Comparison of ENCODE assay signal across 10 cellular contexts in the genomic region with DNA sequence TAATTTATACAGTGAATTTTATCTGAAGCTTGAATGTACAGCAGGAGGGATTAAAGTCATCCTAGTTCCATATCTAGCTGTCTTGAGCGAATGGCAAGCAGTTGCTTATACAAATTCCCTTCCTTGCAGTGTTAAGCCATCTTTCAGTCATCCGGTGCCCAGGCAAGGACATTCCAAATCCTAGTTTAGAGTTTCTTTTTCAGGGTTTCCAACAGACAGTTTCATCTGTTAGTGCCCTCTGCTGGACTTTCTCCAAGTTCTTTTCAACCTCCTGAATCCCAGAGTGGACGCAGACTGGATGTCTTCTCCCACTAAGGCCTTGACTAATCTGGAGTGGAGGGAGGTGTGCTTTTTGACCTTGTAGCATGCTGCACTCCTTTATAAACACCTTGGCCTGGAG. TPM values are rescaled to one million over a fixed set of nuclear protein-coding genes. Genes with fewer than 3 reads are reported as not detected.
DNase-seq lines count a peak whose midpoint lies in the region; ATAC-seq and TF ChIP-seq lines count a peak whose summit lies in the region.
"Had no signal": no experiment of that assay in that cellular context is flagged by ENCODE, and none has a peak within 500 bp of the region (broad histone marks: within the 10 kb centered on the region; RNA-seq: fewer than 3 reads in every experiment).

No MANE protein-coding gene starts in this region.

- H3K9me3 ChIP-seq in suprapubic skin (no peaks in the 10 kb centered on the region), aorta (ENCODE audit: control insufficient read depth, low read length) (no peaks in the 10 kb centered on the region)

- peak; percentile 26 for TF ChIP-seq CTCF in cardiac fibroblast (IDR thresholded peaks at IDR 0.05; ENCODE audit: low read depth, low read length)
- TF ChIP-seq CTCF in suprapubic skin (IDR thresholded peaks at IDR 0.05) = no peak

- H3K36me3 ChIP-seq in suprapubic skin = no peaks in the 10 kb centered on the region
- H3K36me3 ChIP-seq in aorta (ENCODE audit: control insufficient read depth in 1 of 2, insufficient read depth in 2 of 2, low read length in 1 of 2) = no peaks in the 10 kb centered on the region

- H3K27me3 ChIP-seq in suprapubic skin (no peaks in the 10 kb centered on the region), aorta (ENCODE audit: control insufficient read depth in 1 of 2, insufficient read depth in 2 of 2, low read length in 1 of 2) (no peaks in the 10 kb centered on the region)

- peak; percentile 23 to 63 for DNase-seq in NCI-H446 (lab: John Stamatoyannopoulos, UW)
- no peak for DNase-seq in NCI-H446 treated with DMSO at 0.1 percent for 48 hours (lab: John Stamatoyannopoulos, UW)
- DNase-seq in NCI-H1092 treated with DMSO at 0.1 percent for 48 hours (lab: John Stamatoyannopoulos, UW) = peak; percentile 16
- peak; percentile 63 to 66 for DNase-seq in cardiac fibroblast (ENCODE audit: low read depth in 2 of 2)
- DNase-seq in renal cortical epithelial cell (ENCODE audit: low read depth) = peak; percentile 21
- no peak for DNase-seq in suprapubic skin (ENCODE audit: low spot score in 2 of 2)
- DNase-seq in aorta = no peak
- DNase-seq: CD4-positive, CD25-positive, alpha-beta regulatory T cell had no signal

- H3K4me1 ChIP-seq in suprapubic skin (no peaks in the 10 kb centered on the region), aorta (ENCODE audit: control insufficient read depth in 1 of 2, insufficient read depth in 2 of 2, low read length in 2 of 2) (no peaks in the 10 kb centered on the region)

- no peak overlapping the region for H3K4me3 ChIP-seq in cardiac fibroblast (replicated peaks in 1 of 2; ENCODE audit: low read depth in 2 of 2, low read length in 2 of 2)
- H3K4me3 ChIP-seq in suprapubic skin = no peak overlapping the region
- no peak overlapping the region for H3K4me3 ChIP-seq in aorta (ENCODE audit: low read length in 2 of 2)

- H3K27ac ChIP-seq in suprapubic skin (no peak overlapping the region), aorta (ENCODE audit: low read depth in 1 of 2, low read length in 2 of 2) (no peak overlapping the region)

- no peak for TF ChIP-seq POLR2A in suprapubic skin (IDR thresholded peaks at IDR 0.05)

- ATAC-seq in GM19023 (IDR thresholded peaks at IDR 0.05; ENCODE audit: unreplicated experiment) = no peak
- no peak for ATAC-seq in aorta (ENCODE audit: low FRiP score)
- ATAC-seq: activated naive CD4-positive, alpha-beta T cell treated with anti-CD3 and anti-CD28 coated beads, Interleukin-2, amount 50 U/mL, for 72 hours had no signal

- intact Hi-C loops in aorta (cut with DNase I) = loop anchor here (5.0 to 10.0 kb wide), 3 partner anchors 68 to 373 kb away; no protein-coding TSS in a partner anchor

- 80% methylated on average over 3 of the region's 3 CpGs for WGBS in suprapubic skin
- 90 to 94% methylated on average over 3 of the region's 3 CpGs for WGBS in aorta, 2 donors

- no peak for TF ChIP-seq EP300 in suprapubic skin (IDR thresholded peaks at IDR 0.05)

RNA-seq across cellular contexts. Expression of a gene that starts 45.4 kb away (rescaled TPM):
- total RNA-seq in renal cortical epithelial cell = 0.69 and 2.0 TPM in 2 replicates
- total RNA-seq in suprapubic skin = under 1 TPM; 0.08 to 0.64 (median 0.42) TPM
- 1 to 10 TPM; 4.5 to 4.6 TPM for total RNA-seq in aorta
- polyA plus RNA-seq in aorta = 1 to 10 TPM in 1 of 2 donors, under 1 TPM in 1; 0.79 to 5.4 TPM

Comparison
In these comparisons a context has a peak if more than half of its experiments do, and no peak if none do; other contexts are left out.
1. DNase-seq: peak in NCI-H446 (2 of 2), NCI-H1092 treated with DMSO at 0.1 percent for 48 hours (single experiment), cardiac fibroblast (2 of 2) and renal cortical epithelial cell (single experiment); none in NCI-H446 treated with DMSO at 0.1 percent for 48 hours (single experiment), suprapubic skin (0 of 2) and aorta (0 of 2).